ENCODE assay signal across 29 cellular contexts in the genomic region with DNA sequence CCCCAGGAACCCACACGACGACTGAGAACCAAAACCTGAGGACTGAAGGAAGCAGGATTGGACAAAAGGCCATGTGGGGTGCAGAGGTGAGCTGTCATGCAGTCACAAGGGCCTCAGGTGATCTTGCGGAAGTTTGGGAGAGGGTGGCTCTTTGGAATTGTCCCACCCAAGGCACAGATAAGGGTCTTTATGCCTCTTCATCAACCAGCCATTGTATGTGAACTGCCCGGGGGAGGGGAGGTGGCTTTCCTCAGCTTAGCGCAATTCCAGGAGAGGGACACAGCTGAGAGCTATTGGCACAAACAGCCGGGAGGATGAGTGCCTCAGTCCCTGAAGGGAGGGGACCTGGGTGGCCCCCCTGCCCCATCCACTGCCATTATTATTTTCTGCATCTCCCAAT. TPM values are rescaled to one million over a fixed set of nuclear protein-coding genes. Genes with fewer than 3 reads are reported as not detected.
"Had no signal": no experiment of that assay in that cellular context is flagged by ENCODE, and none has a peak within 500 bp of the region (broad histone marks: within the 10 kb centered on the region; RNA-seq: fewer than 3 reads in every experiment).

No MANE protein-coding gene starts in this region.

- ATAC-seq: Panc1, WTC11 had no signal

- H3K27me3 Mint-ChIP-seq: activated CD4-positive, alpha-beta memory T cell treated with anti-CD3 and anti-CD28 coated beads for 36 hours; activated CD4-positive, alpha-beta T cell treated with anti-CD3 and anti-CD28 coated beads, Interleukin-2, amount 10 ng/mL, durations not matched to agents 7 days and 5 days; activated naive CD4-positive, alpha-beta T cell treated with anti-CD3 and anti-CD28 coated beads, Interleukin-2, amount 50 U/mL, for 24 hours; activated T-cell treated with anti-CD3 and anti-CD28 coated beads, Interleukin-2, amount 50 U/mL, for 24 hours had no signal

- H3K27ac Mint-ChIP-seq: activated CD4-positive, alpha-beta memory T cell treated with anti-CD3 and anti-CD28 coated beads for 36 hours; activated CD4-positive, alpha-beta T cell treated with anti-CD3 and anti-CD28 coated beads, Interleukin-2, amount 10 ng/mL, durations not matched to agents 7 days and 5 days; activated naive CD4-positive, alpha-beta T cell treated with anti-CD3 and anti-CD28 coated beads, Interleukin-2, amount 50 U/mL, for 24 hours; activated T-cell treated with anti-CD3 and anti-CD28 coated beads, Interleukin-2, amount 50 U/mL, for 24 hours; activated T-helper 1 cell treated with anti-CD3 and anti-CD28 coated beads, Interleukin-12 subunit alpha, Interleukin-12 subunit beta, Interleukin-2, Interleukin-4 antibody, amounts not matched to agents 30 ng/mL and 10 ng/mL and 1 ng/mL, durations not matched to agents 14 hours and 24 hours and 36 hours; T-helper 1 cell treated with Interleukin-12 subunit alpha and Interleukin-12 subunit beta and Interleukin-4 antibody, amounts not matched to agents 30 μg/mL and 1 μg/mL, for 36 hours; WTC11 had no signal

- DNase-seq: activated CD4-positive, alpha-beta memory T cell treated with anti-CD3 and anti-CD28 coated beads for 36 hours; activated CD4-positive, alpha-beta T cell treated with anti-CD3 and anti-CD28 coated beads, Interleukin-2, amount 10 ng/mL, durations not matched to agents 7 days and 5 days; activated effector memory CD4-positive, alpha-beta T cell treated with Interleukin-2 at 50 U/mL for 16 hours; activated naive CD4-positive, alpha-beta T cell; activated T-cell treated with anti-CD3 and anti-CD28 coated beads, Interleukin-2, amount 50 U/mL, for 24 hours; aorta; central memory CD4-positive, alpha-beta T cell; MG63; MV-4-11; NCI-H1092 treated with DMSO at 0.1 percent for 48 hours; NCI-H1417 treated with DMSO at 0.1 percent for 48 hours; NCI-H1694; NCI-H2029; NCI-H2107; NCI-H345; NCI-H510A; NCI-H526 treated with DMSO at 0.1 percent for 48 hours; NCI-H82; SHP77 had no signal

- H3K4me3 ChIP-seq: breast epithelium, MG63 had no signal

- H3K4me3 Mint-ChIP-seq: activated CD4-positive, alpha-beta memory T cell treated with anti-CD3 and anti-CD28 coated beads for 36 hours; activated CD4-positive, alpha-beta T cell treated with anti-CD3 and anti-CD28 coated beads, Interleukin-2, amount 10 ng/mL, durations not matched to agents 7 days and 5 days; activated naive CD4-positive, alpha-beta T cell treated with anti-CD3 and anti-CD28 coated beads, Interleukin-2, amount 50 U/mL, for 24 hours; activated T-cell treated with anti-CD3 and anti-CD28 coated beads, Interleukin-2, amount 50 U/mL, for 24 hours; activated T-helper 1 cell treated with anti-CD3 and anti-CD28 coated beads, Interleukin-12 subunit alpha, Interleukin-12 subunit beta, Interleukin-2, Interleukin-4 antibody, amounts not matched to agents 30 ng/mL and 10 ng/mL and 1 ng/mL, durations not matched to agents 14 hours and 24 hours and 36 hours; T-helper 1 cell treated with Interleukin-12 subunit alpha and Interleukin-12 subunit beta and Interleukin-4 antibody, amounts not matched to agents 30 μg/mL and 1 μg/mL, for 36 hours; WTC11 had no signal

- H3K27ac ChIP-seq: breast epithelium, KMS-11, RWPE1 had no signal

- H3K4me1 Mint-ChIP-seq: activated CD4-positive, alpha-beta T cell treated with anti-CD3 and anti-CD28 coated beads, Interleukin-2, amount 10 ng/mL, durations not matched to agents 7 days and 5 days; activated naive CD4-positive, alpha-beta T cell treated with anti-CD3 and anti-CD28 coated beads, Interleukin-2, amount 50 U/mL, for 24 hours; WTC11 had no signal

- H3K36me3 Mint-ChIP-seq: activated CD4-positive, alpha-beta memory T cell treated with anti-CD3 and anti-CD28 coated beads for 36 hours; activated naive CD4-positive, alpha-beta T cell treated with anti-CD3 and anti-CD28 coated beads, Interleukin-2, amount 50 U/mL, for 24 hours; WTC11 had no signal

- H3K9me3 ChIP-seq: breast epithelium had no signal

- H3K4me2 ChIP-seq: KMS-11 had no signal

- H3K9me3 Mint-ChIP-seq: activated CD4-positive, alpha-beta memory T cell treated with anti-CD3 and anti-CD28 coated beads for 36 hours; activated CD4-positive, alpha-beta T cell treated with anti-CD3 and anti-CD28 coated beads, Interleukin-2, amount 10 ng/mL, durations not matched to agents 7 days and 5 days; activated naive CD4-positive, alpha-beta T cell treated with anti-CD3 and anti-CD28 coated beads, Interleukin-2, amount 50 U/mL, for 24 hours; activated T-cell treated with anti-CD3 and anti-CD28 coated beads, Interleukin-2, amount 50 U/mL, for 24 hours; activated T-helper 1 cell treated with anti-CD3 and anti-CD28 coated beads, Interleukin-12 subunit alpha, Interleukin-12 subunit beta, Interleukin-2, Interleukin-4 antibody, amounts not matched to agents 30 ng/mL and 10 ng/mL and 1 ng/mL, durations not matched to agents 14 hours and 24 hours and 36 hours; T-helper 1 cell treated with Interleukin-12 subunit alpha and Interleukin-12 subunit beta and Interleukin-4 antibody, amounts not matched to agents 30 μg/mL and 1 μg/mL, for 36 hours; WTC11 had no signal

- H3K36me3 ChIP-seq: breast epithelium had no signal

- H3K27me3 ChIP-seq: breast epithelium, MG63 had no signal

- H3K9ac ChIP-seq: KMS-11 had no signal

- H3K4me1 ChIP-seq: breast epithelium had no signal

RNA-seq across cellular contexts. Expression of gene PHOSPHO1, which starts 55.1 kb away (rescaled TPM):
- total RNA-seq: activated CD4-positive, alpha-beta memory T cell treated with anti-CD3 and anti-CD28 coated beads for 36 hours; activated CD4-positive, alpha-beta T cell treated with anti-CD3 and anti-CD28 coated beads, Interleukin-2, amount 10 ng/mL, durations not matched to agents 7 days and 5 days; activated CD8-positive, alpha-beta memory T cell treated with anti-CD3 and anti-CD28 coated beads for 36 hours; activated T-helper 1 cell treated with anti-CD3 and anti-CD28 coated beads, Interleukin-12 subunit alpha, Interleukin-12 subunit beta, Interleukin-2, Interleukin-4 antibody, amounts not matched to agents 30 ng/mL and 10 ng/mL and 1 ng/mL, durations not matched to agents 14 hours and 24 hours and 36 hours; OCI-LY7 had no signal
